1 cellular context compared by ENCODE assay signal in the genomic region with DNA sequence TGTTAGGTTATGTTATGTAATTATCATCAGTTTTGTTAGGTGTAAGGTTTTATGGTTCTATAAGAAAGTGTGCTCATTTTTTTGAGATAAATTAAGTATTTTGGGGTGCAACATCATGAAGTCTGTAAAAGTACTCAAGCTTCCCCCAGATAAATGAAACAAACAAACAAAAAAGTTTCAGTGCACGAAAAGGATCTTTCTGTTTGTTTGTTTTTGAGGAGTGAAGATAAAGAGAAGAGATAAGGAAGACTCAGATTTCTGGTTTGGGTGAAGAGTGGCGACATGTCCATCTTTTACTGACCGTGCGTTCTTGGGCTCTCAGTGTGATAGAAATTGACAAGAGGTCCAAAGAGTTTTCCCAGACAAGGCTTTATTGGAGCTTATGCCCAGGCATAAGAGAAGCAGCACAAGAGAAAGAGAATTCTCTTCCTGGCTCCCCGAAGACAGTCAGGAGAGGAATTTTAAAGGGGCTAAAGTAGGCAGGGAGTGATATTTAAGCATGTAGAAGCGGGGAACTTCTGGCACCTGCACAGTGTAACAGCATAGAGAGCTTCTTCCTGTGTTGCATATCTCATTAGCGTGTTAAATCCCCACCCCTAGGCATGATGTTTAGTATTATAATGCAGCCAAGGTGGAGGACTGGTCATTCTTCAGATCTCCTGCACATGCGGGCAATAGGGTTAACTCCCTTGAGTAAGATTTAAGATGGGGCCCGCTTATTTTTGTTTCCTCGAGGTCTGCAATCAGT.
TF ChIP-seq lines count a peak whose summit lies in the region.

No MANE protein-coding gene starts in this region.

TF ChIP-seq in HEK293, 187 proteins besides CTCF, POLR2A, EP300 and RAD21 (continued from another document):
- TF ChIP-seq, protein P1, sequence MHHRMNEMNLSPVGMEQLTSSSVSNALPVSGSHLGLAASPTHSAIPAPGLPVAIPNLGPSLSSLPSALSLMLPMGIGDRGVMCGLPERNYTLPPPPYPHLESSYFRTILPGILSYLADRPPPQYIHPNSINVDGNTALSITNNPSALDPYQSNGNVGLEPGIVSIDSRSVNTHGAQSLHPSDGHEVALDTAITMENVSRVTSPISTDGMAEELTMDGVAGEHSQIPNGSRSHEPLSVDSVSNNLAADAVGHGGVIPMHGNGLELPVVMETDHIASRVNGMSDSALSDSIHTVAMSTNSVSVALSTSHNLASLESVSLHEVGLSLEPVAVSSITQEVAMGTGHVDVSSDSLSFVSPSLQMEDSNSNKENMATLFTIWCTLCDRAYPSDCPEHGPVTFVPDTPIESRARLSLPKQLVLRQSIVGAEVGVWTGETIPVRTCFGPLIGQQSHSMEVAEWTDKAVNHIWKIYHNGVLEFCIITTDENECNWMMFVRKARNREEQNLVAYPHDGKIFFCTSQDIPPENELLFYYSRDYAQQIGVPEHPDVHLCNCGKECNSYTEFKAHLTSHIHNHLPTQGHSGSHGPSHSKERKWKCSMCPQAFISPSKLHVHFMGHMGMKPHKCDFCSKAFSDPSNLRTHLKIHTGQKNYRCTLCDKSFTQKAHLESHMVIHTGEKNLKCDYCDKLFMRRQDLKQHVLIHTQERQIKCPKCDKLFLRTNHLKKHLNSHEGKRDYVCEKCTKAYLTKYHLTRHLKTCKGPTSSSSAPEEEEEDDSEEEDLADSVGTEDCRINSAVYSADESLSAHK (tag by site-specific recombination; IDR thresholded peaks at IDR 0.05): peak; percentile 23; the same call in 1 of the 2 replicates
